In genomic region chr9:133763272-133764183, GRCh38 we compare ENCODE assay signal across 15 cellular contexts. TPM values are rescaled to one million over a fixed set of nuclear protein-coding genes. Genes with fewer than 3 reads are reported as not detected.
A peak's percentile ranks its signal among the peaks of the same experiment; 100 is the strongest.
DNase-seq lines count a peak whose midpoint lies in the region; ATAC-seq and TF ChIP-seq lines count a peak whose summit lies in the region.
"Had no signal": no experiment of that assay in that cellular context is flagged by ENCODE, and none has a peak within 500 bp of the region (broad histone marks: within the 10 kb centered on the region; RNA-seq: fewer than 3 reads in every experiment).

No MANE protein-coding gene starts in this region.

- intact Hi-C loops in cardiac septum (cut with DNase I), result no loop called here

- POLR2A ChIA-PET in activated CD4-positive, alpha-beta memory T cell treated with anti-CD3 and anti-CD28 coated beads, Interleukin-2, amount 10 ng/mL, durations not matched to agents 7 days and 5 days (lab: Charles Lee), result no interaction called here

- H3K9me3 Mint-ChIP-seq in nephron progenitor cell, result peaks cover 41% of the 10 kb centered on the region
- H3K9me3 Mint-ChIP-seq in activated CD4-positive, alpha-beta memory T cell treated with anti-CD3 and anti-CD28 coated beads, Interleukin-2, amount 10 ng/mL, durations not matched to agents 7 days and 5 days, result peaks cover 4% of the 10 kb centered on the region

- CTCF ChIA-PET in activated CD4-positive, alpha-beta memory T cell treated with anti-CD3 and anti-CD28 coated beads, Interleukin-2, amount 10 ng/mL, durations not matched to agents 7 days and 5 days (lab: Charles Lee), result no interaction called here

- H3K27ac Mint-ChIP-seq in nephron progenitor cell, result peak overlapping the region; percentile 36
- no peak overlapping the region for H3K27ac Mint-ChIP-seq in activated CD4-positive, alpha-beta memory T cell treated with anti-CD3 and anti-CD28 coated beads, Interleukin-2, amount 10 ng/mL, durations not matched to agents 7 days and 5 days
- H3K27ac Mint-ChIP-seq: activated naive CD8-positive, alpha-beta T cell treated with anti-CD3 and anti-CD28 coated beads, Interleukin-2, amount 50 U/mL, for 24 hours; B cell had no signal

- DNase-seq in cardiac septum (ENCODE audit: low spot score) (peak; percentile 49), right atrium auricular region (ENCODE audit: low spot score) (no peak), coronary artery (ENCODE audit: low spot score) (peak; percentile 54), nephron progenitor cell (no peak), foreskin keratinocyte (no peak), SK-N-DZ (ENCODE audit: low spot score) (no peak), GM10266 (ENCODE audit: extremely low spot score) (no peak)
- no peak for DNase-seq in activated CD4-positive, alpha-beta memory T cell treated with anti-CD3 and anti-CD28 coated beads, Interleukin-2, amount 10 ng/mL, durations not matched to agents 7 days and 5 days
- DNase-seq: activated naive CD8-positive, alpha-beta T cell treated with anti-CD3 and anti-CD28 coated beads, Interleukin-2, amount 50 U/mL, for 24 hours; colonic mucosa; DMS79 treated with DMSO at 0.1 percent for 48 hours; esophagus squamous epithelium had no signal

- no peaks in the 10 kb centered on the region for H3K4me1 ChIP-seq in right atrium auricular region
- no peaks in the 10 kb centered on the region for H3K4me1 ChIP-seq in foreskin keratinocyte
- H3K4me1 ChIP-seq: colonic mucosa, esophagus squamous epithelium had no signal

- peaks cover 21% of the 10 kb centered on the region for H3K4me1 Mint-ChIP-seq in nephron progenitor cell
- no peaks in the 10 kb centered on the region for H3K4me1 Mint-ChIP-seq in activated CD4-positive, alpha-beta memory T cell treated with anti-CD3 and anti-CD28 coated beads, Interleukin-2, amount 10 ng/mL, durations not matched to agents 7 days and 5 days
- H3K4me1 Mint-ChIP-seq: activated naive CD8-positive, alpha-beta T cell treated with anti-CD3 and anti-CD28 coated beads, Interleukin-2, amount 50 U/mL, for 24 hours; B cell had no signal

- H3K27ac ChIP-seq in right atrium auricular region (no peak overlapping the region), coronary artery (no peak overlapping the region), foreskin keratinocyte (no peak overlapping the region)
- H3K27ac ChIP-seq: colonic mucosa, esophagus squamous epithelium, thoracic aorta had no signal

- TF ChIP-seq CTCF in right atrium auricular region (IDR thresholded peaks at IDR 0.05), result no peak
- TF ChIP-seq CTCF in coronary artery (IDR thresholded peaks at IDR 0.05), result no peak
- TF ChIP-seq CTCF in nephron progenitor cell (IDR thresholded peaks at IDR 0.05), result no peak
- TF ChIP-seq CTCF in foreskin keratinocyte (conservative IDR thresholded peaks at IDR 0.05), result no peak
- TF ChIP-seq CTCF in GM10266 (IDR thresholded peaks at IDR 0.05; ENCODE audit: control insufficient read depth, insufficient read depth, low read depth, missing control alignments), result no peak

- ATAC-seq in foreskin keratinocyte, result no peak
- ATAC-seq: activated naive CD8-positive, alpha-beta T cell treated with anti-CD3 and anti-CD28 coated beads, Interleukin-2, amount 50 U/mL, for 24 hours had no signal

- no peak overlapping the region for H3K4me3 Mint-ChIP-seq in nephron progenitor cell
- H3K4me3 Mint-ChIP-seq in activated CD4-positive, alpha-beta memory T cell treated with anti-CD3 and anti-CD28 coated beads, Interleukin-2, amount 10 ng/mL, durations not matched to agents 7 days and 5 days, result no peak overlapping the region
- H3K4me3 Mint-ChIP-seq: activated naive CD8-positive, alpha-beta T cell treated with anti-CD3 and anti-CD28 coated beads, Interleukin-2, amount 50 U/mL, for 24 hours; B cell; neural crest cell had no signal

- H3K36me3 Mint-ChIP-seq in nephron progenitor cell (ENCODE audit: low read depth), result peaks cover 70% of the 10 kb centered on the region
- H3K36me3 Mint-ChIP-seq in activated CD4-positive, alpha-beta memory T cell treated with anti-CD3 and anti-CD28 coated beads, Interleukin-2, amount 10 ng/mL, durations not matched to agents 7 days and 5 days (ENCODE audit: low read depth), result no peaks in the 10 kb centered on the region

- H3K9me3 ChIP-seq in right atrium auricular region, result peaks cover 0 to 12% of the 10 kb centered on the region in 2 donors
- H3K9me3 ChIP-seq: colonic mucosa had no signal

- no peaks in the 10 kb centered on the region for H3K27me3 Mint-ChIP-seq in nephron progenitor cell (ENCODE audit: low read depth, poor library complexity)
- no peaks in the 10 kb centered on the region for H3K27me3 Mint-ChIP-seq in activated CD4-positive, alpha-beta memory T cell treated with anti-CD3 and anti-CD28 coated beads, Interleukin-2, amount 10 ng/mL, durations not matched to agents 7 days and 5 days
- H3K27me3 Mint-ChIP-seq: activated naive CD8-positive, alpha-beta T cell treated with anti-CD3 and anti-CD28 coated beads, Interleukin-2, amount 50 U/mL, for 24 hours; B cell had no signal

- H3K36me3 ChIP-seq in right atrium auricular region, result peaks cover 22% of the 10 kb centered on the region

- H3K27me3 ChIP-seq in right atrium auricular region (no peaks in the 10 kb centered on the region), foreskin keratinocyte (no peaks in the 10 kb centered on the region)
- H3K27me3 ChIP-seq: colonic mucosa, esophagus squamous epithelium had no signal

- H3K4me3 ChIP-seq in right atrium auricular region (no peak overlapping the region), coronary artery (no peak overlapping the region)
- H3K4me3 ChIP-seq: colonic mucosa, esophagus squamous epithelium, thoracic aorta had no signal

RNA-seq across cellular contexts. Expression of gene SARDH, which starts 25.4 kb away (rescaled TPM):
- 1.3 TPM for total RNA-seq in cardiac septum
- under 1 TPM; 0.63 to 0.94 TPM for total RNA-seq in right atrium auricular region
- not detected in 2 replicates for total RNA-seq in foreskin keratinocyte
- 0.06 and 0.07 TPM in 2 replicates for polyA plus RNA-seq in foreskin keratinocyte
- under 1 TPM; 0.50 to 0.88 TPM for total RNA-seq in activated CD4-positive, alpha-beta memory T cell treated with anti-CD3 and anti-CD28 coated beads, Interleukin-2, amount 10 ng/mL, durations not matched to agents 7 days and 5 days
- polyA plus RNA-seq in SK-N-DZ (2014; cell fraction: cytosol; rRNA removed), result 3.2 and 3.3 TPM in 2 replicates
- polyA plus RNA-seq in SK-N-DZ (2014; cell fraction: nucleus; rRNA removed), result 4.7 and 8.5 TPM in 2 replicates

Comparison
In these comparisons a context has a peak if more than half of its experiments do, and no peak if none do; other contexts are left out.
1. DNase-seq: peak in cardiac septum (single experiment) and coronary artery (single experiment); none in right atrium auricular region (single experiment), nephron progenitor cell (single experiment), foreskin keratinocyte (0 of 2), activated CD4-positive, alpha-beta memory T cell treated with anti-CD3 and anti-CD28 coated beads, Interleukin-2, amount 10 ng/mL, durations not matched to agents 7 days and 5 days (single experiment), SK-N-DZ (single experiment) and GM10266 (single experiment).